In the genomic region with DNA sequence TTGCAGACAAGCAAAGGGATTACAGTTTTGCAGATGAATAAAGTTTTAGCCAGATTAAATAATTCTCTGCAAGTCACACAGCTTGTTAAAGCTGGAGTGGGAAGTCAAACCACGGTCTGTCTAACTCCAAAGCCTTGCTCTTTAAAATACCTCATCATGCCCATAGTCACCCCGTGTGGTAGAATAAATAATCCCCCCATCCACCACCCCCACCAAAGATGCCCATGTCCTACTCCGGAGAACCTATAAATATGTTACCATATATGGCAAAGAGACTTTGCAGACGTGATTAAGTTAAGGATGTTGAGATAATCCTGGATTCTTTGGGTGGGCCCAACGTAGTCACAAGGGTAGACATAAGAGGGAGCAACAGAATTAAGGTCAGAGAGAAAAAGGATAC, we compare ENCODE assay signal across 15 cellular contexts.
DNase-seq lines count a peak whose midpoint lies in the region; ATAC-seq and TF ChIP-seq lines count a peak whose summit lies in the region.
"Had no signal": no experiment of that assay in that cellular context is flagged by ENCODE, and none has a peak within 500 bp of the region (broad histone marks: within the 10 kb centered on the region; RNA-seq: fewer than 3 reads in every experiment).

No MANE protein-coding gene starts in this region.

- H3K9me3 ChIP-seq in neural progenitor cell (ENCODE audit: low read depth) = no peaks in the 10 kb centered on the region

- H2AFZ ChIP-seq in neural progenitor cell (replicated peaks) = no peak overlapping the region

- TF ChIP-seq CTCF in VCaP (conservative IDR thresholded peaks at IDR 0.05) = no peak
- TF ChIP-seq CTCF in glutamatergic neuron (IDR thresholded peaks at IDR 0.05; ENCODE audit: partially characterized antibody, unreplicated experiment) = no peak
- TF ChIP-seq CTCF in neural progenitor cell (IDR thresholded peaks at IDR 0.05) = no peak

- no peaks in the 10 kb centered on the region for H3F3A ChIP-seq in neural progenitor cell (ENCODE audit: low read depth)

- H3K36me3 ChIP-seq in neural progenitor cell = no peaks in the 10 kb centered on the region

- H3K79me2 ChIP-seq in neural progenitor cell (ENCODE audit: low read depth) = peaks cover 45% of the 10 kb centered on the region

- no peak overlapping the region for H3K4me3 ChIP-seq in neural progenitor cell

- no peaks in the 10 kb centered on the region for H3K27me3 Mint-ChIP-seq in glutamatergic neuron (ENCODE audit: unreplicated experiment)
- H3K27me3 Mint-ChIP-seq in neural progenitor cell (ENCODE audit: insufficient read depth, low read depth) = peaks cover 3% of the 10 kb centered on the region
- peaks cover 13% of the 10 kb centered on the region for H3K27me3 Mint-ChIP-seq in activated naive CD8-positive, alpha-beta T cell treated with anti-CD3 and anti-CD28 coated beads, Interleukin-2, amount 50 U/mL, for 24 hours

- no peaks in the 10 kb centered on the region for H3K9me3 Mint-ChIP-seq in glutamatergic neuron (ENCODE audit: unreplicated experiment)
- peaks cover 16% of the 10 kb centered on the region for H3K9me3 Mint-ChIP-seq in neural progenitor cell
- H3K9me3 Mint-ChIP-seq in activated naive CD8-positive, alpha-beta T cell treated with anti-CD3 and anti-CD28 coated beads, Interleukin-2, amount 50 U/mL, for 24 hours = no peaks in the 10 kb centered on the region

- DNase-seq in glutamatergic neuron = no peak
- DNase-seq in neural progenitor cell (ENCODE audit: low spot score) = no peak
- no peak for DNase-seq in activated naive CD8-positive, alpha-beta T cell treated with anti-CD3 and anti-CD28 coated beads, Interleukin-2, amount 50 U/mL, for 24 hours
- DNase-seq: C1 segment of cervical spinal cord; Calu3; CD4-positive, alpha-beta memory T cell; COR-L47; DMS53; DMS79 treated with DMSO at 0.1 percent for 48 hours; GF-D8; H7; HCEC 1CT had no signal

- peaks cover 1% of the 10 kb centered on the region for H3K4me1 Mint-ChIP-seq in glutamatergic neuron (ENCODE audit: low read depth, unreplicated experiment)
- peaks cover 28% of the 10 kb centered on the region for H3K4me1 Mint-ChIP-seq in neural progenitor cell
- H3K4me1 Mint-ChIP-seq in activated naive CD8-positive, alpha-beta T cell treated with anti-CD3 and anti-CD28 coated beads, Interleukin-2, amount 50 U/mL, for 24 hours = no peaks in the 10 kb centered on the region
- H3K4me1 Mint-ChIP-seq: CD4-positive, alpha-beta memory T cell had no signal

- H3K27ac Mint-ChIP-seq in glutamatergic neuron (ENCODE audit: unreplicated experiment) (no peak overlapping the region), neural progenitor cell (no peak overlapping the region)
- no peak overlapping the region for H3K27ac Mint-ChIP-seq in activated naive CD8-positive, alpha-beta T cell treated with anti-CD3 and anti-CD28 coated beads, Interleukin-2, amount 50 U/mL, for 24 hours
- H3K27ac Mint-ChIP-seq: CD4-positive, alpha-beta memory T cell had no signal

- peak overlapping the region; percentile 58 for H3K4me3 Mint-ChIP-seq in glutamatergic neuron (ENCODE audit: unreplicated experiment)
- H3K4me3 Mint-ChIP-seq in neural progenitor cell = peak overlapping the region; percentile 30
- no peak overlapping the region for H3K4me3 Mint-ChIP-seq in activated naive CD8-positive, alpha-beta T cell treated with anti-CD3 and anti-CD28 coated beads, Interleukin-2, amount 50 U/mL, for 24 hours
- H3K4me3 Mint-ChIP-seq: CD4-positive, alpha-beta memory T cell had no signal

- no peaks in the 10 kb centered on the region for H3K27me3 ChIP-seq in neural progenitor cell

- H3K27ac ChIP-seq in VCaP = peak overlapping the region; percentile 96; the same call in 1 of the 2 replicates
- no peak overlapping the region for H3K27ac ChIP-seq in neural progenitor cell

- no peaks in the 10 kb centered on the region for H3K36me3 Mint-ChIP-seq in glutamatergic neuron (ENCODE audit: unreplicated experiment)
- peaks cover 1% of the 10 kb centered on the region for H3K36me3 Mint-ChIP-seq in neural progenitor cell
- H3K36me3 Mint-ChIP-seq in activated naive CD8-positive, alpha-beta T cell treated with anti-CD3 and anti-CD28 coated beads, Interleukin-2, amount 50 U/mL, for 24 hours (ENCODE audit: low read depth) = no peaks in the 10 kb centered on the region
- H3K36me3 Mint-ChIP-seq: CD4-positive, alpha-beta memory T cell had no signal

- H3K4me1 ChIP-seq in neural progenitor cell = peaks cover 15% of the 10 kb centered on the region

- ATAC-seq in HG02763 (IDR thresholded peaks at IDR 0.05; ENCODE audit: unreplicated experiment) (no peak), GM21619 (IDR thresholded peaks at IDR 0.05; ENCODE audit: unreplicated experiment) (no peak)
- ATAC-seq in activated naive CD8-positive, alpha-beta T cell treated with anti-CD3 and anti-CD28 coated beads, Interleukin-2, amount 50 U/mL, for 24 hours = no peak

- peaks cover 9% of the 10 kb centered on the region for H4K20me1 ChIP-seq in neural progenitor cell (ENCODE audit: low read depth)

- H3K9ac ChIP-seq in neural progenitor cell = no peak overlapping the region

- H3K4me2 ChIP-seq in neural progenitor cell = no peak overlapping the region
